8 cellular contexts compared by ENCODE assay signal in genomic region chr6:125357515-125358256, GRCh38. TPM values are rescaled to one million over a fixed set of nuclear protein-coding genes. Genes with fewer than 3 reads are reported as not detected.
DNase-seq lines count a peak whose midpoint lies in the region; ATAC-seq, FAIRE-seq and TF ChIP-seq lines count a peak whose summit lies in the region.

No MANE protein-coding gene starts in this region.

- intact Hi-C loops in vagina (cut with DNase I), result no loop called here
- intact Hi-C loops in pancreas (cut with DNase I), result no loop called here

- H3K4me3 ChIP-seq in vagina (no peak overlapping the region), pancreas (no peak overlapping the region)

- H3K27me3 ChIP-seq in vagina (no peaks in the 10 kb centered on the region), pancreas (peaks cover 0 to 4% (median 0%) of the 10 kb centered on the region in 4 donors)

- H3K36me3 Mint-ChIP-seq in memory B cell, result no peaks in the 10 kb centered on the region
- no peaks in the 10 kb centered on the region for H3K36me3 Mint-ChIP-seq in progenitor cell of endocrine pancreas (ENCODE audit: insufficient read depth)

- no peak overlapping the region for H3K27ac Mint-ChIP-seq in memory B cell
- H3K27ac Mint-ChIP-seq in progenitor cell of endocrine pancreas, result no peak overlapping the region

- no peaks in the 10 kb centered on the region for H3K9me3 Mint-ChIP-seq in memory B cell
- H3K9me3 Mint-ChIP-seq in progenitor cell of endocrine pancreas (ENCODE audit: low read depth), result no peaks in the 10 kb centered on the region

- H3K27ac ChIP-seq in vagina (no peak overlapping the region), pancreas (no peak overlapping the region)

- no peaks in the 10 kb centered on the region for H3K9me3 ChIP-seq in vagina
- H3K9me3 ChIP-seq in pancreas, result no peaks in the 10 kb centered on the region

- ATAC-seq in GM18517 (IDR thresholded peaks at IDR 0.05; ENCODE audit: unreplicated experiment), result peak; percentile 44
- ATAC-seq in GM21576 (IDR thresholded peaks at IDR 0.05; ENCODE audit: unreplicated experiment), result peak; percentile 69
- ATAC-seq in memory B cell (ENCODE audit: low read depth), result peak; percentile 76
- no peak for ATAC-seq in pancreas

- FAIRE-seq in pancreas (lab: Jason Lieb, UNC), result no peak

- H3K36me3 ChIP-seq in vagina (no peaks in the 10 kb centered on the region), pancreas (no peaks in the 10 kb centered on the region)

- DNase-seq in NAMALWA (ENCODE audit: low spot score) (peak; percentile 30), memory B cell (ENCODE audit: low spot score in 2 of 2) (no peak), progenitor cell of endocrine pancreas (ENCODE audit: low spot score, unreplicated experiment) (no peak), vagina (ENCODE audit: extremely low spot score in 2 of 2) (no peak), pancreas (no peak), NCI-H1694 treated with DMSO at 0.1 percent for 48 hours (lab: John Stamatoyannopoulos, UW) (no peak)

- no peak for TF ChIP-seq POLR2A in vagina (IDR thresholded peaks at IDR 0.05)

- peaks cover 19% of the 10 kb centered on the region for H3K27me3 Mint-ChIP-seq in memory B cell
- peaks cover 6% of the 10 kb centered on the region for H3K27me3 Mint-ChIP-seq in progenitor cell of endocrine pancreas

- 31 to 38% methylated on average over 8 of the region's 8 CpGs for WGBS in pancreas, 2 donors

- H3K4me3 Mint-ChIP-seq in memory B cell (no peak overlapping the region), progenitor cell of endocrine pancreas (ENCODE audit: low read depth) (no peak overlapping the region)

- H3K4me1 Mint-ChIP-seq in memory B cell (peaks cover 15% of the 10 kb centered on the region), progenitor cell of endocrine pancreas (ENCODE audit: low read depth) (peaks cover 13% of the 10 kb centered on the region)

- TF ChIP-seq CTCF in progenitor cell of endocrine pancreas (IDR thresholded peaks at IDR 0.05; ENCODE audit: unreplicated experiment), result no peak
- no peak for TF ChIP-seq CTCF in vagina (IDR thresholded peaks at IDR 0.05)
- TF ChIP-seq CTCF in pancreas (IDR thresholded peaks at IDR 0.05), result no peak

- peaks cover under 1% of the 10 kb centered on the region for H3K4me1 ChIP-seq in vagina
- peaks cover 0 to under 1% (median 0%) of the 10 kb centered on the region in 3 donors for H3K4me1 ChIP-seq in pancreas

RNA-seq across cellular contexts. Expression of gene HDDC2, which starts 55.9 kb away (rescaled TPM):
- total RNA-seq in progenitor cell of endocrine pancreas (49.4 and 55.8 TPM in 2 replicates), vagina (69.5 TPM), pancreas (10 to 100 TPM; 22.9 to 33.9 (median 27.1) TPM)
- polyA plus RNA-seq in pancreas, result 10 to 100 TPM; 37.9 to 45.9 TPM

Comparison
In these comparisons a context has a peak if more than half of its experiments do, and no peak if none do; other contexts are left out.
1. ATAC-seq: peak in GM18517 (single experiment), GM21576 (single experiment) and memory B cell (single experiment); none in pancreas (0 of 4).